ENCODE assay signal across 8 cellular contexts in the genomic region with DNA sequence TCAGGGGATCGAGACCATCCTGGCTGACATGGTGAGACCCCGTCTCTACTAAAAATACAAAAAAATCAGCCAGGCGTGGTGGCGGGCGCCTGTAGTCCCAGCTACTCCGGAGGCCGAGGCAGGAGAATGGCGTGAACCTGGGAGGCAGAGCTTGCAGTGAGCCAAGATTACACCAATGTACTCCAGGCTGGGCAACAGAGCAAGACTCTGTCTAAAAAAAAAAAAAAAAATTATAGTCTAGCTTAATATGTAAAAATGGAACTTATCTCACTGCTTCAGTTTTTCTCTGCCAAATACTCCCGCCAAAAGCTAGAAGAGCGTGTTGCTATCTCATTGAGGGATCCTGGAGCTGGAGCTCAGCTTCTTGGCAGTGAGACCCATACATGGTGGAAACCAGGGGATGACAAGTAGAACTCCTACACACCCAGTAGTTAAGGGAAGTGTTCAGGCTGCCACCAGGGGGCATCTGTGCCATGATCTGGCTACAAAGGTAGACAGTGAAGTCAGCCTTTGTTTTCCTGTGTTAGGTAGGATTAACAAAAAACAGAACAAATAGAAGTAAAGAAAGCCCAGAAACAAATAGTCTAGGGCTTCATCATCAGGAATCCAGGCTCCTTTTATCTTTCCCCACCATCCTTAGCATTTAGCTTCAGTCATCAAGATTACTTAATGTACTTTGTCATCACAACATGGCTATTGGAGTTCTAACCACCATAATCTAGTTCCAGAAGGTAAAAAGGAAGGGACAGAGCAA. TPM values are rescaled to one million over a fixed set of nuclear protein-coding genes. Genes with fewer than 3 reads are reported as not detected.
DNase-seq lines count a peak whose midpoint lies in the region; ATAC-seq and TF ChIP-seq lines count a peak whose summit lies in the region.

No MANE protein-coding gene starts in this region.

- peak; percentile 78 for ATAC-seq in HG03432 (IDR thresholded peaks at IDR 0.05; ENCODE audit: unreplicated experiment)
- ATAC-seq in HG02678 (IDR thresholded peaks at IDR 0.05; ENCODE audit: unreplicated experiment) = no peak

- DNase-seq in GM12864 (ENCODE audit: low read depth) (peak; percentile 73), NCI-H774 (lab: John Stamatoyannopoulos, UW) (peak; percentile 66), lung microvascular endothelial cell (ENCODE audit: low read depth in 2 of 2) (peak; percentile 85 to 90)
- peak; percentile 89 to 93 for DNase-seq in activated CD4-positive, alpha-beta T cell treated with anti-CD3 and anti-CD28 coated beads, Interleukin-2, amount 50 U/mL, for 48 hours
- DNase-seq in effector CD4-positive, alpha-beta T cell = peak; percentile 87
- peak; percentile 65 to 84 for DNase-seq in stimulated activated CD8-positive, alpha-beta memory T cell treated with anti-CD3 and anti-CD28 coated beads, Interleukin-15, amount 100 ng/mL, for 4 hours (ENCODE audit: low read depth in 2 of 2)

- TF ChIP-seq CTCF in GM12864 (IDR thresholded peaks at IDR 0.05; ENCODE audit: low read depth, low read length, missing control alignments) = peak; percentile 85

- H3K4me3 ChIP-seq in GM12864 (ENCODE audit: low read depth, low read length) = no peak overlapping the region

RNA-seq across cellular contexts. Expression of gene GLIPR2, which starts 33.6 kb away (rescaled TPM):
- 42.3 and 52.2 TPM in 2 replicates for total RNA-seq in lung microvascular endothelial cell
